ENCODE assay signal across 1 cellular context in the genomic region with DNA sequence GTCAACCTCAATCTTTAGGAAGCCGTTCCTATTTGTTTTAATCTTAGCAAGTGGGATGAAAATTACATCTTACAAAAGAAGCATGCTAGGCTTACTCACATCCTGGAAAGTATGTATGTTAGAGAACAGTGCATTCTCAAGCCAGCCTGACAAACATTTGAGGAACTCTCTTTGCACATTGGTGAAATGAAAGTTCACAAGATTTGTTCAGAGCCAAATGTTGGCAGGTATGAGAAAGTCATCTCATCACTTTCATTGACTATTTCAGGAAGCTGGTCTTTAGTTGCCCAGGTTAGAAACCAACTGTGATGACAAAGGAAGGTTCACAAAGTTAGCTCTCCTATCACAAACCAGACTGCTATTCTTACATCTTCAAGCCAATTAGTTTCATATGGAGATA.
TF ChIP-seq lines count a peak whose summit lies in the region.

No MANE protein-coding gene starts in this region.

TF ChIP-seq in IMR-90, 13 proteins besides CTCF, POLR2A, EP300 and RAD21:
- TF ChIP-seq BHLHE40 (IDR thresholded peaks at IDR 0.05; ENCODE audit: low read depth, low read length) (no peak), SMC3 (IDR thresholded peaks at IDR 0.05; ENCODE audit: low read depth, low read length) (no peak), NFE2L2 (IDR thresholded peaks at IDR 0.05; ENCODE audit: low read depth, low read length) (no peak), MAZ (IDR thresholded peaks at IDR 0.05; ENCODE audit: borderline replicate concordance, low read depth, low read length) (no peak)
TF ChIP-seq in IMR-90: peak in this region for 0.
